In the genomic region with DNA sequence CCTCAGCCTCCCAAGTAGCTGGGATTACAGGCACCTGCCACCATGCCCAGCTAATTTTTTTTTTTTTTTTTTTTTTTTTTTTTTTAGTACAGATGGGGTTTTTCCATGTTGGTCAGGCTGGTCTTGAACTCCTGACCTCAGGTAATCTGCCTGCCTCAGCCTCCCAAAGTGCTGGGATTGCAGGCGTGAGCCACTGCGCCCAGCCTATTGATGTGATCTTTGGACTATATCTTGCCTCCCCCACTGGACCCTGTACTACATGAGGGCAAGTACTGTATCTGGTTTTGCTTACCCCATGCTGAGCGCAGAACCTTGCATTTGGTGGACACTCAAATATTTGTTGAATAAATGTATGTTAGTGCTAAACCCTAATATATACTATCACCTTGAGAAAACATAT, we compare ENCODE assay signal across 1 cellular context. TPM values are rescaled to one million over a fixed set of nuclear protein-coding genes. Genes with fewer than 3 reads are reported as not detected.
"Had no signal": no experiment of that assay in that cellular context is flagged by ENCODE, and none has a peak within 500 bp of the region (broad histone marks: within the 10 kb centered on the region; RNA-seq: fewer than 3 reads in every experiment).

No MANE protein-coding gene starts in this region.

RNA-seq across cellular contexts. Expression of gene CRYM, which starts 5.3 kb away (rescaled TPM):
- total RNA-seq: G401 had no signal

RNA-seq across cellular contexts. Expression of gene ANKS4B, which starts 39.3 kb away (rescaled TPM):
- total RNA-seq: G401 had no signal
